In genomic region chr3:9809615-9810356, GRCh38 we compare ENCODE assay signal across 9 cellular contexts. TPM values are rescaled to one million over a fixed set of nuclear protein-coding genes. Genes with fewer than 3 reads are reported as not detected.
A peak's percentile ranks its signal among the peaks of the same experiment; 100 is the strongest.
DNase-seq lines count a peak whose midpoint lies in the region; ATAC-seq, FAIRE-seq and TF ChIP-seq lines count a peak whose summit lies in the region.
"Had no signal": no experiment of that assay in that cellular context is flagged by ENCODE, and none has a peak within 500 bp of the region (broad histone marks: within the 10 kb centered on the region; RNA-seq: fewer than 3 reads in every experiment).

A gene with protein sequence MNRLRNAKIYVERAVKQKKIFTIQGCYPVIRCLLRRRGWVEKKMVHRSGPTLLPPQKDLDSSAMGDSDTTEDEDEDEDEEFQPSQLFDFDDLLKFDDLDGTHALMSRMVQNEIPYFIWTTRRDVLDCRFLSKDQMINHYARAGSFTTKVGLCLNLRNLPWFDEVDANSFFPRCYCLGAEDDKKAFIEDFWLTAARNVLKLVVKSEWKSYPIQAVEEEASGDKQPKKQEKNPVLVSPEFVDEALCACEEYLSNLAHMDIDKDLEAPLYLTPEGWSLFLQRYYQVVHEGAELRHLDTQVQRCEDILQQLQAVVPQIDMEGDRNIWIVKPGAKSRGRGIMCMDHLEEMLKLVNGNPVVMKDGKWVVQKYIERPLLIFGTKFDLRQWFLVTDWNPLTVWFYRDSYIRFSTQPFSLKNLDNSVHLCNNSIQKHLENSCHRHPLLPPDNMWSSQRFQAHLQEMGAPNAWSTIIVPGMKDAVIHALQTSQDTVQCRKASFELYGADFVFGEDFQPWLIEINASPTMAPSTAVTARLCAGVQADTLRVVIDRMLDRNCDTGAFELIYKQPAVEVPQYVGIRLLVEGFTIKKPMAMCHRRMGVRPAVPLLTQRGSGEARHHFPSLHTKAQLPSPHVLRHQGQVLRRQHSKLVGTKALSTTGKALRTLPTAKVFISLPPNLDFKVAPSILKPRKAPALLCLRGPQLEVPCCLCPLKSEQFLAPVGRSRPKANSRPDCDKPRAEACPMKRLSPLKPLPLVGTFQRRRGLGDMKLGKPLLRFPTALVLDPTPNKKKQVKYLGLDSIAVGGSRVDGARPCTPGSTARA (plus strand): TSS chr3:9810262. CDS start chr3:9810662, 400 bp downstream.

- no peaks in the 10 kb centered on the region for H3F3A ChIP-seq in neural cell (ENCODE audit: insufficient read depth, low read length, poor library complexity, severe bottlenecking)

- no peaks in the 10 kb centered on the region for H3K27me3 ChIP-seq in BLaER1
- no peaks in the 10 kb centered on the region for H3K27me3 ChIP-seq in SJSA1 (replicated peaks)
- H3K27me3 ChIP-seq in neural cell (ENCODE audit: insufficient read depth, low read depth, low read length): no peaks in the 10 kb centered on the region
- H3K27me3 ChIP-seq in upper lobe of left lung: no peaks in the 10 kb centered on the region

- WGBS in upper lobe of left lung, 2 donors: 2 to 6% methylated on average over 3 to 23 of the region's 67 CpGs

- FAIRE-seq in GM19239 (lab: Jason Lieb, UNC): peak; percentile 66
- no peak for FAIRE-seq in HTR-8/SVneo (lab: Jason Lieb, UNC)
- FAIRE-seq in frontal cortex (lab: Jason Lieb, UNC): no peak
- FAIRE-seq: TTC549 had no signal

- peak; percentile 85 to 91 for ATAC-seq in upper lobe of left lung (ENCODE audit: low FRiP score in 2 of 2)

- TF ChIP-seq RAD21 in neural cell (conservative IDR thresholded peaks at IDR 0.05): no peak

- H3K9ac ChIP-seq in BLaER1 (peak within 1 kb of the TSS; percentile 86), neural cell (ENCODE audit: low read length) (peak within 1 kb of the TSS; percentile 66)

- H3K4me1 ChIP-seq in BLaER1: peaks cover 31% of the 10 kb centered on the region
- H3K4me1 ChIP-seq in SJSA1 (replicated peaks): peaks cover 15% of the 10 kb centered on the region
- peaks cover 12 to 24% (median 19%) of the 10 kb centered on the region in 4 donors for H3K4me1 ChIP-seq in upper lobe of left lung

- no peaks in the 10 kb centered on the region for H3K9me3 ChIP-seq in BLaER1
- H3K9me3 ChIP-seq in SJSA1 (replicated peaks): no peaks in the 10 kb centered on the region
- H3K9me3 ChIP-seq in neural cell (ENCODE audit: low read length): no peaks in the 10 kb centered on the region
- no peaks in the 10 kb centered on the region for H3K9me3 ChIP-seq in upper lobe of left lung

- peak within 1 kb of the TSS; percentile 87 for H3K4me2 ChIP-seq in BLaER1
- H3K4me2 ChIP-seq in neural cell (ENCODE audit: low read length): peak within 1 kb of the TSS; percentile 10

- H3K36me3 ChIP-seq in BLaER1 (peaks cover 46% of the 10 kb centered on the region), SJSA1 (peaks cover 70% of the 10 kb centered on the region), neural cell (ENCODE audit: insufficient read depth, low read length) (no peaks in the 10 kb centered on the region), upper lobe of left lung (peaks cover 18 to 44% (median 26%) of the 10 kb centered on the region in 4 donors)

- H3K27ac ChIP-seq in BLaER1 (peak within 1 kb of the TSS; percentile 90), SJSA1 (peak within 1 kb of the TSS; percentile 78), neural cell (ENCODE audit: low read length) (no peak within 1 kb of the TSS), upper lobe of left lung (peak within 1 kb of the TSS; percentile 92 to 95 (median 94))

- DNase-seq in GM19239 (ENCODE audit: insufficient read length, low spot score) (peak; percentile 59), HTR-8/SVneo (ENCODE audit: insufficient read length, low spot score) (peak; percentile 66), SJSA1 (ENCODE audit: low read depth in 1 of 2, low spot score in 2 of 2) (peak; percentile 49 to 67), frontal cortex (ENCODE audit: low spot score in 2 of 2) (peak; percentile 69 to 74), upper lobe of left lung (peak; percentile 79 to 95)
- DNase-seq in activated naive CD4-positive, alpha-beta T cell treated with anti-CD3 and anti-CD28 coated beads, Interleukin-2, amount 50 U/mL, for 16 hours: peak; percentile 48

- H3K4me3 ChIP-seq in BLaER1: peak within 1 kb of the TSS; percentile 81
- H3K4me3 ChIP-seq in SJSA1: peak within 1 kb of the TSS; percentile 47
- peak within 1 kb of the TSS; percentile 66 for H3K4me3 ChIP-seq in neural cell (ENCODE audit: low read length)
- H3K4me3 ChIP-seq in upper lobe of left lung: peak within 1 kb of the TSS; percentile 55 to 76 (median 70)

- no peaks in the 10 kb centered on the region for H3K9me2 ChIP-seq in neural cell (ENCODE audit: insufficient read depth, low read length)

- H4K20me1 ChIP-seq in BLaER1 (peaks cover 20% of the 10 kb centered on the region; the same call in 1 of the 2 replicates), neural cell (ENCODE audit: insufficient read depth) (no peaks in the 10 kb centered on the region)

- TF ChIP-seq CTCF in neural cell (IDR thresholded peaks at IDR 0.05; ENCODE audit: poor library complexity, severe bottlenecking): no peak
- peak in 2 of 6 experiments; percentile 20 to 28 for TF ChIP-seq CTCF in upper lobe of left lung (IDR thresholded peaks at IDR 0.05)

- no peaks in the 10 kb centered on the region for H3K79me2 ChIP-seq in neural cell (replicated peaks; ENCODE audit: insufficient read depth, low read length)

- H2AFZ ChIP-seq in neural cell (ENCODE audit: low read depth, low read length): peak within 1 kb of the TSS; percentile 52

- peak in 3 of 4 donors; percentile 52 to 81 (median 73) for TF ChIP-seq POLR2A in upper lobe of left lung (IDR thresholded peaks at IDR 0.05)

- TF ChIP-seq EP300 in neural cell (conservative IDR thresholded peaks at IDR 0.05; ENCODE audit: poor library complexity, severe bottlenecking) (no peak), upper lobe of left lung (IDR thresholded peaks at IDR 0.05) (no peak)

TF ChIP-seq in neural cell, 6 proteins besides CTCF, POLR2A, EP300 and RAD21:
- TF ChIP-seq MXI1 (conservative IDR thresholded peaks at IDR 0.05; ENCODE audit: poor library complexity, severe bottlenecking) (no peak), REST (IDR thresholded peaks at IDR 0.05; ENCODE audit: borderline replicate concordance) (no peak), SMC3 (conservative IDR thresholded peaks at IDR 0.05; ENCODE audit: poor library complexity) (no peak), TAF1 (IDR thresholded peaks at IDR 0.05; ENCODE audit: low read depth) (no peak), POLR2AphosphoS5 (IDR thresholded peaks at IDR 0.05) (peak; percentile 17)

RNA-seq across cellular contexts. Expression of the gene that starts here (rescaled TPM):
- total RNA-seq in SJSA1 (2014; rRNA removed; shearing (Covaris generic)): 2.3 and 5.8 TPM in 2 replicates
- 17.1 TPM for total RNA-seq in frontal cortex
- polyA plus RNA-seq in neural cell: 47.6 and 78.3 TPM in 2 replicates
- polyA minus RNA-seq in neural cell: 23.4 and 24.6 TPM in 2 replicates
- total RNA-seq in upper lobe of left lung: 100 to 1,000 TPM in 2 of 6 donors, 10 to 100 TPM in 4; 33.0 to 544 (median 64.4) TPM
